ENCODE assay signal across 8 cellular contexts in genomic region chr2:201126308-201127127, GRCh38. TPM values are rescaled to one million over a fixed set of nuclear protein-coding genes. Genes with fewer than 3 reads are reported as not detected.
DNase-seq lines count a peak whose midpoint lies in the region; ATAC-seq and TF ChIP-seq lines count a peak whose summit lies in the region.

No MANE protein-coding gene starts in this region.

- peak overlapping the region; percentile 85 for H3K27ac ChIP-seq in thymus (ENCODE audit: low read depth)

- peak overlapping the region; percentile 73 for H3K4me3 Mint-ChIP-seq in activated naive CD4-positive, alpha-beta T cell treated with anti-CD3 and anti-CD28 coated beads, Interleukin-2, amount 10 ng/mL, durations not matched to agents 7 days and 5 days

- peaks cover 91% of the 10 kb centered on the region for H3K4me1 Mint-ChIP-seq in activated naive CD4-positive, alpha-beta T cell treated with anti-CD3 and anti-CD28 coated beads, Interleukin-2, amount 10 ng/mL, durations not matched to agents 7 days and 5 days

- CTCF ChIA-PET in activated naive CD4-positive, alpha-beta T cell treated with anti-CD3 and anti-CD28 coated beads, Interleukin-2, amount 10 ng/mL, durations not matched to agents 7 days and 5 days (lab: Charles Lee): interaction anchor here (0.9 to 1.1 kb wide), 2 partner anchors 56 to 204 kb away, joined by 3 to 6 read pairs; partner anchors contain the start of gene CASP10

- peaks cover 6% of the 10 kb centered on the region for H3K36me3 ChIP-seq in thymus (ENCODE audit: control insufficient read depth, insufficient read depth)

- H3K9me3 Mint-ChIP-seq in activated naive CD4-positive, alpha-beta T cell treated with anti-CD3 and anti-CD28 coated beads, Interleukin-2, amount 10 ng/mL, durations not matched to agents 7 days and 5 days: no peaks in the 10 kb centered on the region

- H3K9me3 ChIP-seq in thymus (ENCODE audit: control insufficient read depth): no peaks in the 10 kb centered on the region

- DNase-seq in GM12865 (ENCODE audit: low read depth) (peak; percentile 84), iris pigment epithelial cell (ENCODE audit: low read depth) (peak; percentile 82)
- DNase-seq in activated naive CD4-positive, alpha-beta T cell treated with anti-CD3 and anti-CD28 coated beads, Interleukin-2, amount 10 ng/mL, durations not matched to agents 7 days and 5 days: no peak
- no peak for DNase-seq in stimulated activated CD8-positive, alpha-beta memory T cell treated with anti-CD3 and anti-CD28 coated beads, Interleukin-4, amount 100 ng/mL, for 48 hours
- DNase-seq in effector CD4-positive, alpha-beta T cell: no peak
- DNase-seq in activated CD4-positive, alpha-beta T cell treated with anti-CD3 and anti-CD28 coated beads for 48 hours: no peak

- peak overlapping the region; percentile 88 for H3K4me3 ChIP-seq in GM12865 (ENCODE audit: low read depth, low read length)
- no peak overlapping the region for H3K4me3 ChIP-seq in thymus (ENCODE audit: low read length)

- TF ChIP-seq CTCF in GM12865 (IDR thresholded peaks at IDR 0.05; ENCODE audit: insufficient read depth, low read depth, low read length, missing control alignments): no peak

- H3K27me3 ChIP-seq in thymus (ENCODE audit: control insufficient read depth, insufficient read depth): no peaks in the 10 kb centered on the region

- peak overlapping the region; percentile 94 for H3K27ac Mint-ChIP-seq in activated naive CD4-positive, alpha-beta T cell treated with anti-CD3 and anti-CD28 coated beads, Interleukin-2, amount 10 ng/mL, durations not matched to agents 7 days and 5 days

- WGBS in thymus: 31% methylated on average over 9 of the region's 9 CpGs

- peaks cover 49% of the 10 kb centered on the region for H3K4me1 ChIP-seq in thymus (ENCODE audit: control insufficient read depth, insufficient read depth, low read length)

- H3K27me3 Mint-ChIP-seq in activated naive CD4-positive, alpha-beta T cell treated with anti-CD3 and anti-CD28 coated beads, Interleukin-2, amount 10 ng/mL, durations not matched to agents 7 days and 5 days: no peaks in the 10 kb centered on the region

- peak; percentile 15 for ATAC-seq in HG02623 (IDR thresholded peaks at IDR 0.05; ENCODE audit: unreplicated experiment)

- peaks cover 42% of the 10 kb centered on the region for H3K36me3 Mint-ChIP-seq in activated naive CD4-positive, alpha-beta T cell treated with anti-CD3 and anti-CD28 coated beads, Interleukin-2, amount 10 ng/mL, durations not matched to agents 7 days and 5 days

RNA-seq across cellular contexts. Expression of gene CFLAR, which starts 10.6 kb away (rescaled TPM):
- 84.5 TPM for polyA plus RNA-seq in thymus

RNA-seq across cellular contexts. Expression of gene NDUFB3, which starts 54.7 kb away (rescaled TPM):
- polyA plus RNA-seq in thymus: 83.0 TPM

RNA-seq across cellular contexts. Expression of gene HYCC2, which starts 55.0 kb away (rescaled TPM):
- 8.5 TPM for polyA plus RNA-seq in thymus

RNA-seq across cellular contexts. Expression of gene CASP10, which starts 56.4 kb away (rescaled TPM):
- 7.7 TPM for polyA plus RNA-seq in thymus

Comparison
In these comparisons a context has a peak if more than half of its experiments do, and no peak if none do; other contexts are left out.
1. DNase-seq: peak in GM12865 (single experiment) and iris pigment epithelial cell (single experiment); none in activated naive CD4-positive, alpha-beta T cell treated with anti-CD3 and anti-CD28 coated beads, Interleukin-2, amount 10 ng/mL, durations not matched to agents 7 days and 5 days (single experiment), stimulated activated CD8-positive, alpha-beta memory T cell treated with anti-CD3 and anti-CD28 coated beads, Interleukin-4, amount 100 ng/mL, for 48 hours (single experiment), effector CD4-positive, alpha-beta T cell (single experiment) and activated CD4-positive, alpha-beta T cell treated with anti-CD3 and anti-CD28 coated beads for 48 hours (single experiment).